22 cellular contexts compared by ENCODE assay signal in the genomic region with DNA sequence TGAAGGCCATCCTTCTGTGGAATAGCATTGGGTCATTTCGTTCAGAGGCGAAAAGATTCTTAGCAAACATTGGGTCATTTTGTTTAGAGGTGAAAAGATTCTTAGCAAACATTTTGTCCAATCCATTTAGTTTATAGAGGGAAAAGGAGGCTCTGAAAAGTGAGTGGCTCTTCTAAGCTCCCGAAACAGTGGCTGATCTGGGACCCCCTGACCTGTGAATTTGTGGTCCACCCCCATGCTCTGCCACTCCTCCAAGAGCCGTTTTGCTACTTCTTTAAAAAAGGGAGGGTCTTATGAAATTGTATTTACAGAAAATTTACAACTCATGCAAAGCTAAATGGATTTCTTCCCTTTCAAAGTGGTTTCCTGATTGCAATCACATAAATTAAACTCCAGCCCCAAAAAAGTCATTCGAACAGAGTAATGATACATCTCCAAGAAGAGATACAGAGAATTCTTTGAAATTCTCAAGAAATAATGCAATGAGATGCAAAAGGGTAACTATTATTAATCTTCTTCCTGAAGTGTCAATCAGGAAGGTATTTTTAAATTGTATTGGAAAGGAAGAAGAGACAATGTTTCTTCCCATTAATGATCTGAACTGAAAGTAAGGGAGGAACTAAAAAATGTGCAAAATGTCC.
DNase-seq lines count a peak whose midpoint lies in the region; ATAC-seq, FAIRE-seq and TF ChIP-seq lines count a peak whose summit lies in the region.
"Had no signal": no experiment of that assay in that cellular context is flagged by ENCODE, and none has a peak within 500 bp of the region (broad histone marks: within the 10 kb centered on the region; RNA-seq: fewer than 3 reads in every experiment).

No MANE protein-coding gene starts in this region.

- no peaks in the 10 kb centered on the region for H3K27me3 ChIP-seq in Loucy (ENCODE audit: insufficient read depth, low read length, poor library complexity, severe bottlenecking)

- peaks cover 13% of the 10 kb centered on the region for H3K36me3 Mint-ChIP-seq in T-helper 2 cell treated with Interferon-gamma antibody and Interleukin-4, amounts not matched to agents 5 μg/mL and 100 μg/mL, for 36 hours (ENCODE audit: low read depth)
- H3K36me3 Mint-ChIP-seq in activated T-helper 17 cell treated with anti-CD3 and anti-CD28 coated beads, Interleukin-2, amount 50 U/mL, for 72 hours (ENCODE audit: low read depth) = no peaks in the 10 kb centered on the region
- H3K36me3 Mint-ChIP-seq in stimulated activated naive B cell treated with anti-CD40 and anti-IgM and Interleukin-4, amounts not matched to agents 10 μg/mL and 1 μg/mL and 100 μg/mL, for 72 hours = peaks cover 6 to 15% of the 10 kb centered on the region in 2 donors

- peak overlapping the region; percentile 84 for H3K9ac ChIP-seq in Loucy (ENCODE audit: low read depth, low read length, poor library complexity, severe bottlenecking)

- H3F3A ChIP-seq in Loucy (ENCODE audit: low read depth) = peaks cover 30% of the 10 kb centered on the region

- no peaks in the 10 kb centered on the region for H3K9me3 Mint-ChIP-seq in T-helper 2 cell treated with Interferon-gamma antibody and Interleukin-4, amounts not matched to agents 5 μg/mL and 100 μg/mL, for 36 hours
- no peaks in the 10 kb centered on the region for H3K9me3 Mint-ChIP-seq in activated T-helper 17 cell treated with anti-CD3 and anti-CD28 coated beads, Interleukin-2, amount 50 U/mL, for 72 hours
- no peaks in the 10 kb centered on the region for H3K9me3 Mint-ChIP-seq in stimulated activated naive B cell treated with anti-CD40 and anti-IgM and Interleukin-4, amounts not matched to agents 10 μg/mL and 1 μg/mL and 100 μg/mL, for 72 hours
- H3K9me3 Mint-ChIP-seq: activated naive CD8-positive, alpha-beta T cell treated with anti-CD3 and anti-CD28 coated beads, Interleukin-2, amount 50 U/mL, for 24 hours; CD4-positive, CD25-positive, alpha-beta regulatory T cell had no signal

- DNase-seq in T-helper 2 cell treated with Interferon-gamma antibody and Interleukin-4, amounts not matched to agents 5 μg/mL and 100 μg/mL, for 36 hours (ENCODE audit: low spot score) = no peak
- no peak for DNase-seq in T-helper 2 cell
- DNase-seq in stimulated activated naive B cell treated with anti-CD40 and anti-IgM and Interleukin-4, amounts not matched to agents 10 μg/mL and 1 μg/mL and 100 μg/mL, for 72 hours = no peak
- no peak for DNase-seq in GM12891 (ENCODE audit: insufficient read length, low spot score)
- DNase-seq in NCI-H446 treated with DMSO at 0.1 percent for 48 hours (lab: John Stamatoyannopoulos, UW) = no peak
- DNase-seq: activated CD4-positive, alpha-beta T cell treated with anti-CD3 and anti-CD28 coated beads, Interleukin-2, amount 50 U/mL, for 1 hour; activated naive CD8-positive, alpha-beta T cell treated with anti-CD3 and anti-CD28 coated beads, Interleukin-2, amount 50 U/mL, for 24 hours; CD4-positive, CD25-positive, alpha-beta regulatory T cell; GOT3; heart right ventricle; NCI-H2029; NCI-H524 treated with DMSO at 0.1 percent for 48 hours; right cardiac atrium; stimulated activated CD4-positive, alpha-beta T cell treated with anti-CD3 and anti-CD28 coated beads, Interleukin-1b, Interleukin-23, amount 100 ng/mL, for 48 hours had no signal

- no peaks in the 10 kb centered on the region for H3K27me3 Mint-ChIP-seq in T-helper 2 cell treated with Interferon-gamma antibody and Interleukin-4, amounts not matched to agents 5 μg/mL and 100 μg/mL, for 36 hours (ENCODE audit: low read depth)
- no peaks in the 10 kb centered on the region for H3K27me3 Mint-ChIP-seq in activated T-helper 17 cell treated with anti-CD3 and anti-CD28 coated beads, Interleukin-2, amount 50 U/mL, for 72 hours
- H3K27me3 Mint-ChIP-seq in stimulated activated naive B cell treated with anti-CD40 and anti-IgM and Interleukin-4, amounts not matched to agents 10 μg/mL and 1 μg/mL and 100 μg/mL, for 72 hours = no peaks in the 10 kb centered on the region
- H3K27me3 Mint-ChIP-seq: activated naive CD8-positive, alpha-beta T cell treated with anti-CD3 and anti-CD28 coated beads, Interleukin-2, amount 50 U/mL, for 24 hours; CD4-positive, CD25-positive, alpha-beta regulatory T cell had no signal

- FAIRE-seq in GM12891 (lab: Jason Lieb, UNC) = no peak
- FAIRE-seq: GM12878, keratinocyte had no signal

- H2AFZ ChIP-seq in Loucy (ENCODE audit: low read length) = no peak overlapping the region

- TF ChIP-seq POLR2A in GM12891 (IDR thresholded peaks at IDR 0.05; ENCODE audit: low read depth, low read length) = no peak

- H3K4me1 Mint-ChIP-seq in T-helper 2 cell treated with Interferon-gamma antibody and Interleukin-4, amounts not matched to agents 5 μg/mL and 100 μg/mL, for 36 hours (ENCODE audit: low read depth) = peaks cover 41% of the 10 kb centered on the region
- peaks cover 56% of the 10 kb centered on the region for H3K4me1 Mint-ChIP-seq in activated T-helper 17 cell treated with anti-CD3 and anti-CD28 coated beads, Interleukin-2, amount 50 U/mL, for 72 hours
- peaks cover 57 to 82% of the 10 kb centered on the region in 2 donors for H3K4me1 Mint-ChIP-seq in stimulated activated naive B cell treated with anti-CD40 and anti-IgM and Interleukin-4, amounts not matched to agents 10 μg/mL and 1 μg/mL and 100 μg/mL, for 72 hours

- peaks cover 88% of the 10 kb centered on the region for H3K79me2 ChIP-seq in Loucy (ENCODE audit: insufficient read depth, low read length)

- no peak overlapping the region for H3K27ac Mint-ChIP-seq in T-helper 2 cell treated with Interferon-gamma antibody and Interleukin-4, amounts not matched to agents 5 μg/mL and 100 μg/mL, for 36 hours
- peak overlapping the region; percentile 3 for H3K27ac Mint-ChIP-seq in activated T-helper 17 cell treated with anti-CD3 and anti-CD28 coated beads, Interleukin-2, amount 50 U/mL, for 72 hours
- peak overlapping the region; percentile 47 for H3K27ac Mint-ChIP-seq in stimulated activated naive B cell treated with anti-CD40 and anti-IgM and Interleukin-4, amounts not matched to agents 10 μg/mL and 1 μg/mL and 100 μg/mL, for 72 hours
- H3K27ac Mint-ChIP-seq: activated naive CD8-positive, alpha-beta T cell treated with anti-CD3 and anti-CD28 coated beads, Interleukin-2, amount 50 U/mL, for 24 hours had no signal

- no peak for ATAC-seq in activated T-helper 17 cell treated with anti-CD3 and anti-CD28 coated beads, Interleukin-2, amount 50 U/mL, for 72 hours (replicated peaks)
- no peak for ATAC-seq in stimulated activated naive B cell treated with anti-CD40 and anti-IgM and Interleukin-4, amounts not matched to agents 10 μg/mL and 1 μg/mL and 100 μg/mL, for 72 hours (replicated peaks)
- no peak for ATAC-seq in GM21360 (IDR thresholded peaks at IDR 0.05; ENCODE audit: unreplicated experiment)
- ATAC-seq: activated naive CD8-positive, alpha-beta T cell treated with anti-CD3 and anti-CD28 coated beads, Interleukin-2, amount 50 U/mL, for 24 hours; GM12878; Panc1; right cardiac atrium had no signal

- peaks cover 28% of the 10 kb centered on the region for H4K20me1 ChIP-seq in Loucy (ENCODE audit: insufficient read depth, low read length, poor library complexity, severe bottlenecking)

- peak overlapping the region; percentile 2 for H3K4me3 Mint-ChIP-seq in T-helper 2 cell treated with Interferon-gamma antibody and Interleukin-4, amounts not matched to agents 5 μg/mL and 100 μg/mL, for 36 hours
- H3K4me3 Mint-ChIP-seq in activated T-helper 17 cell treated with anti-CD3 and anti-CD28 coated beads, Interleukin-2, amount 50 U/mL, for 72 hours = peak overlapping the region; percentile 62
- H3K4me3 Mint-ChIP-seq in stimulated activated naive B cell treated with anti-CD40 and anti-IgM and Interleukin-4, amounts not matched to agents 10 μg/mL and 1 μg/mL and 100 μg/mL, for 72 hours = peak overlapping the region; percentile 58 to 75
- H3K4me3 Mint-ChIP-seq: activated naive CD8-positive, alpha-beta T cell treated with anti-CD3 and anti-CD28 coated beads, Interleukin-2, amount 50 U/mL, for 24 hours; CD4-positive, CD25-positive, alpha-beta regulatory T cell had no signal

- H3K9me3 ChIP-seq in Loucy (ENCODE audit: insufficient read depth, low read depth, low read length) = no peaks in the 10 kb centered on the region
- H3K9me3 ChIP-seq: heart right ventricle had no signal

- H3K4me3 ChIP-seq in Loucy (ENCODE audit: low read length, poor library complexity, severe bottlenecking) = peak overlapping the region; percentile 68
- H3K4me3 ChIP-seq: cardiac muscle cell, GM12878, heart right ventricle, SK-N-MC had no signal

- peaks cover 14% of the 10 kb centered on the region; the same call in 1 of the 2 replicates for H3K36me3 ChIP-seq in Loucy (ENCODE audit: insufficient read depth, low read length)
- H3K36me3 ChIP-seq: cardiac muscle cell, heart right ventricle had no signal

- H3K4me1 ChIP-seq in Loucy (ENCODE audit: insufficient read depth, low read length, poor library complexity, severe bottlenecking) = peaks cover 86% of the 10 kb centered on the region

- H3K4me2 ChIP-seq in Loucy (ENCODE audit: low read depth, low read length, poor library complexity, severe bottlenecking) = peak overlapping the region; percentile 86

- no peaks in the 10 kb centered on the region for H3K9me2 ChIP-seq in Loucy (replicated peaks; ENCODE audit: low read depth, low read length)

- no peak for TF ChIP-seq CTCF in Loucy (conservative IDR thresholded peaks at IDR 0.05; ENCODE audit: low read length)

TF ChIP-seq in GM12891, 5 proteins besides CTCF, POLR2A, EP300 and RAD21:
- TF ChIP-seq PAX5 (IDR thresholded peaks at IDR 0.05; ENCODE audit: insufficient read depth, low read length, severe bottlenecking) (no peak), POLR2AphosphoS5 (IDR thresholded peaks at IDR 0.05; ENCODE audit: low read depth, low read length) (no peak), POU2F2 (IDR thresholded peaks at IDR 0.05; ENCODE audit: low read depth, low read length) (no peak), SPI1 (IDR thresholded peaks at IDR 0.05; ENCODE audit: low read depth, low read length) (no peak), TAF1 (IDR thresholded peaks at IDR 0.05; ENCODE audit: low read depth, low read length) (no peak)

Comparison
In these comparisons a context has a peak if more than half of its experiments do, and no peak if none do; other contexts are left out.
1. H3K4me3 Mint-ChIP-seq: peak in every context shown above with its lines; median percentile 66 in stimulated activated naive B cell treated with anti-CD40 and anti-IgM and Interleukin-4, amounts not matched to agents 10 μg/mL and 1 μg/mL and 100 μg/mL, for 72 hours; 62 in activated T-helper 17 cell treated with anti-CD3 and anti-CD28 coated beads, Interleukin-2, amount 50 U/mL, for 72 hours; 2 in T-helper 2 cell treated with Interferon-gamma antibody and Interleukin-4, amounts not matched to agents 5 μg/mL and 100 μg/mL, for 36 hours.